ENCODE assay signal across 8 cellular contexts in the genomic region with DNA sequence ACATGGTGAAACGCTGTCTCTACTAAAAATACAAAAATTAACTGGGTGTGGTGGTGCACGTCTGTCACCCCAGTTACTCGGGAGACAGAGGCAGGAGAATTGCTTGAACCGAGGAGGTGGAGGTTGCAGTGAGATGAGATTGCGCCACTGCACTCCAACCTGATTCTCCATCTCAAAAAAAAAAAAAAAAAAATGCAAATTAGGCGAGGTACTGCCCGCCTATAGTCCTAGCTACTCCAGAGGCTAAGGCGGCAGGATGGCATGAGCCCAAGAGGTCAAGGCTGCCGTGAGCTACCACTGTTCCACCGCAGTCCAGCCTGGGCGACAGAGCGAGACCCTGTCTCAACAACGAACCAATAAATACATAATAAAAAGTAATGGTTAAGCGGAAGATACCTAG. TPM values are rescaled to one million over a fixed set of nuclear protein-coding genes. Genes with fewer than 3 reads are reported as not detected.
DNase-seq lines count a peak whose midpoint lies in the region; ATAC-seq and TF ChIP-seq lines count a peak whose summit lies in the region.

No MANE protein-coding gene starts in this region.

- no peaks in the 10 kb centered on the region for H3K27me3 Mint-ChIP-seq in chondrocyte (ENCODE audit: low read depth)
- no peaks in the 10 kb centered on the region for H3K27me3 Mint-ChIP-seq in natural killer cell treated with Interleukin-12 subunit alpha and Interleukin-12 subunit beta and Interleukin-15 and Interleukin-18, amount 100 ng/mL, for 72 hours

- no peaks in the 10 kb centered on the region for H3K9me3 ChIP-seq in MG63

- peaks cover 20% of the 10 kb centered on the region for H3K36me3 ChIP-seq in MG63

- peak overlapping the region; percentile 79 for H3K4me3 ChIP-seq in MG63

- H3K36me3 Mint-ChIP-seq in chondrocyte (ENCODE audit: low read depth), result peaks cover 2% of the 10 kb centered on the region
- H3K36me3 Mint-ChIP-seq in natural killer cell treated with Interleukin-12 subunit alpha and Interleukin-12 subunit beta and Interleukin-15 and Interleukin-18, amount 100 ng/mL, for 72 hours, result peaks cover 13% of the 10 kb centered on the region

- no peak for TF ChIP-seq CTCF in chondrocyte (IDR thresholded peaks at IDR 0.05)

- H3K27ac Mint-ChIP-seq in chondrocyte (ENCODE audit: unreplicated experiment), result peak overlapping the region; percentile 94
- peak overlapping the region; percentile 77 to 95 for H3K27ac Mint-ChIP-seq in natural killer cell treated with Interleukin-12 subunit alpha and Interleukin-12 subunit beta and Interleukin-15 and Interleukin-18, amount 100 ng/mL, for 72 hours

- H3K4me1 Mint-ChIP-seq in chondrocyte (ENCODE audit: low read depth), result peaks cover 43% of the 10 kb centered on the region
- peaks cover 26 to 34% of the 10 kb centered on the region in 2 donors for H3K4me1 Mint-ChIP-seq in natural killer cell treated with Interleukin-12 subunit alpha and Interleukin-12 subunit beta and Interleukin-15 and Interleukin-18, amount 100 ng/mL, for 72 hours (ENCODE audit: low read depth in 2 of 2)

- no peak for ATAC-seq in natural killer cell treated with Interleukin-12 subunit alpha and Interleukin-12 subunit beta and Interleukin-15 and Interleukin-18, amount 100 ng/mL, for 72 hours
- no peak for ATAC-seq in HG03159 (IDR thresholded peaks at IDR 0.05; ENCODE audit: unreplicated experiment)

- no peaks in the 10 kb centered on the region for H3K27me3 ChIP-seq in MG63

- H3K4me3 Mint-ChIP-seq in chondrocyte (ENCODE audit: unreplicated experiment), result peak overlapping the region; percentile 83
- H3K4me3 Mint-ChIP-seq in natural killer cell treated with Interleukin-12 subunit alpha and Interleukin-12 subunit beta and Interleukin-15 and Interleukin-18, amount 100 ng/mL, for 72 hours, result peak overlapping the region; percentile 90

- DNase-seq in DMS53 (lab: John Stamatoyannopoulos, UW), result peak; percentile 84
- no peak for DNase-seq in MG63
- no peak for DNase-seq in chondrocyte (ENCODE audit: low spot score)
- DNase-seq in natural killer cell treated with Interleukin-12 subunit alpha and Interleukin-12 subunit beta and Interleukin-15 and Interleukin-18, amount 100 ng/mL, for 72 hours (ENCODE audit: low spot score), result no peak
- no peak for DNase-seq in epidermal melanocyte (ENCODE audit: insufficient read length, low spot score)
- DNase-seq in AML-193 (lab: John Stamatoyannopoulos, UW), result no peak
- DNase-seq in foreskin melanocyte, result no peak

- no peaks in the 10 kb centered on the region for H3K9me3 Mint-ChIP-seq in chondrocyte (ENCODE audit: low read depth)
- H3K9me3 Mint-ChIP-seq in natural killer cell treated with Interleukin-12 subunit alpha and Interleukin-12 subunit beta and Interleukin-15 and Interleukin-18, amount 100 ng/mL, for 72 hours, result no peaks in the 10 kb centered on the region

RNA-seq across cellular contexts. Expression of a gene that starts 1.1 kb away (rescaled TPM):
- 300 and 364 TPM in 2 replicates for total RNA-seq in MG63 (2014; rRNA removed; shearing (Covaris generic); ENCODE audit: low replicate concordance)
- 209 to 219 TPM (median 217 TPM) in 3 replicates for total RNA-seq in chondrocyte
- total RNA-seq in natural killer cell treated with Interleukin-12 subunit alpha and Interleukin-12 subunit beta and Interleukin-15 and Interleukin-18, amount 100 ng/mL, for 72 hours, result 100 to 1,000 TPM; 344 to 347 TPM

RNA-seq across cellular contexts. Expression of a gene that starts 36.7 kb away (rescaled TPM):
- 0.20 TPM in 1 of 2 replicates, not detected in the other for total RNA-seq in MG63 (2014; rRNA removed; shearing (Covaris generic); ENCODE audit: low replicate concordance)
- 0.56 to 1.5 TPM (median 1.2 TPM) in 3 replicates for total RNA-seq in chondrocyte
- total RNA-seq in natural killer cell treated with Interleukin-12 subunit alpha and Interleukin-12 subunit beta and Interleukin-15 and Interleukin-18, amount 100 ng/mL, for 72 hours, result 100 to 1,000 TPM in 1 of 2 donors, 10 to 100 TPM in 1; 78.0 to 161 TPM

Comparison
In these comparisons a context has a peak if more than half of its experiments do, and no peak if none do; other contexts are left out.
1. RNA of a gene that starts 36.7 kb away (total RNA-seq): 78.0 to 161 TPM in natural killer cell treated with Interleukin-12 subunit alpha and Interleukin-12 subunit beta and Interleukin-15 and Interleukin-18, amount 100 ng/mL, for 72 hours; 0.56 to 1.5 TPM in chondrocyte and 0.20 TPM in MG63; every median in the first group is over 10 times any median in the second.